Comparison of ENCODE assay signal across 19 cellular contexts in the genomic region with DNA sequence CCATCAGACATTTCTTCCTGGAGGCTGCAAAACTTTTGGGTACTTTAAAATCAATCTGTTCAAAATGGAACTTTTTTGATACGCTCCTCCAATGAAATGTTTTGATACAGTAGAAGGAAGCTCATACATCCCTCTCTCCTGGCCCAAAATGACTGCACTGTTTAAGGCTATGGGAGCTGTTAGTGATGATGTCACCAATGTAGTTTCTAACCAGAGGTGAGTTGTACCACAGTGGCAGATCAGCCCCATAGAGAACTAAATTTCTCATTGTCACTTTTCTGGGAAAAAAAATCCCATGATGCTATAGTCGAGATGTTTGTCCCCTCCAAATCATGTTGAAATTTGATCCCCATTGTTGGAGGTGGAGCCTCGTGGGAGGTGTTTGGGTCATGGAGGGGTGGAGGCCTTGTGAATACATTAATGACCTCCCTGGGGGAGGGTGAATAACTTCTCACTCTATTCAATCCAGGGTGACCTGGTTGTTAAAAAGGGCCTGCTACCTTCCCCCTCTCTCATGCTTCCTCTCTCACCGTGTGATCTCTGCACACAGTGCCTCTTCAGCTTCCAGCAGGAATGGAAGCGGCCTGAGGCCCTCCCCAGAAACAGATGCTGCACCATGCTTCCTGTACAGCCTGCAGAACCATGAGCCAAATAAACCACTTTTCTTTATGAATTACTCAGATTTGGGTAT.
DNase-seq lines count a peak whose midpoint lies in the region; ATAC-seq and TF ChIP-seq lines count a peak whose summit lies in the region.
"Had no signal": no experiment of that assay in that cellular context is flagged by ENCODE, and none has a peak within 500 bp of the region (broad histone marks: within the 10 kb centered on the region; RNA-seq: fewer than 3 reads in every experiment).

No MANE protein-coding gene starts in this region.

- TF ChIP-seq EP300 in esophagus muscularis mucosa (IDR thresholded peaks at IDR 0.05): no peak

- H3K4me1 ChIP-seq in esophagus muscularis mucosa: peaks cover 0 to 14% (median 12%) of the 10 kb centered on the region in 4 donors
- H3K4me1 ChIP-seq: BLaER1, Caco-2, HAP-1 had no signal

- WGBS in esophagus muscularis mucosa: 73% methylated on average over 5 of the region's 5 CpGs

- no peak overlapping the region for H3K27ac Mint-ChIP-seq in activated CD8-positive, alpha-beta memory T cell treated with anti-CD3 and anti-CD28 coated beads, Interleukin-2, amount 10 ng/mL, durations not matched to agents 7 days and 5 days
- 0 out of 2 replicates have a peak overlapping the region, but pooled peaks have one; percentile 14 for H3K27ac Mint-ChIP-seq in WTC11
- H3K27ac Mint-ChIP-seq: HFFc6 had no signal

- TF ChIP-seq POLR2A in esophagus muscularis mucosa (IDR thresholded peaks at IDR 0.05; ENCODE audit: low read depth): no peak

- no peak for TF ChIP-seq CTCF in WTC11 (IDR thresholded peaks at IDR 0.05)
- no peak for TF ChIP-seq CTCF in esophagus muscularis mucosa (IDR thresholded peaks at IDR 0.05)

- H3K27me3 Mint-ChIP-seq in activated CD8-positive, alpha-beta memory T cell treated with anti-CD3 and anti-CD28 coated beads, Interleukin-2, amount 10 ng/mL, durations not matched to agents 7 days and 5 days: no peaks in the 10 kb centered on the region
- no peaks in the 10 kb centered on the region; the same call in 1 of the 2 replicates for H3K27me3 Mint-ChIP-seq in WTC11 (ENCODE audit: low read depth)
- H3K27me3 Mint-ChIP-seq: CD8-positive, alpha-beta memory T cell had no signal

- no peaks in the 10 kb centered on the region for H3K36me3 Mint-ChIP-seq in activated CD8-positive, alpha-beta memory T cell treated with anti-CD3 and anti-CD28 coated beads, Interleukin-2, amount 10 ng/mL, durations not matched to agents 7 days and 5 days
- H3K36me3 Mint-ChIP-seq in WTC11: no peaks in the 10 kb centered on the region; the same call in 1 of the 2 replicates

- H3K27ac ChIP-seq in esophagus muscularis mucosa (replicated peaks in 1 of 4): no peak overlapping the region
- H3K27ac ChIP-seq: BLaER1, HL-60 had no signal

- H3K4me3 ChIP-seq in esophagus muscularis mucosa: no peak overlapping the region
- H3K4me3 ChIP-seq: BLaER1, HAP-1 had no signal

- H3K36me3 ChIP-seq in esophagus muscularis mucosa: no peaks in the 10 kb centered on the region
- H3K36me3 ChIP-seq: BLaER1, HAP-1 had no signal

- intact Hi-C loops in esophagus muscularis mucosa (cut with DNase I): no loop called here
- intact Hi-C loops in sciatic nerve (cut with DNase I): no loop called here

- CTCF ChIA-PET in activated CD8-positive, alpha-beta memory T cell treated with anti-CD3 and anti-CD28 coated beads, Interleukin-2, amount 10 ng/mL, durations not matched to agents 7 days and 5 days (lab: Charles Lee): no interaction called here
- CTCF ChIA-PET in WTC11 (lab: Charles Lee): no interaction called here

- peaks cover 0 to 2% (median under 1%) of the 10 kb centered on the region in 4 donors for H3K9me3 ChIP-seq in esophagus muscularis mucosa
- H3K9me3 ChIP-seq: BLaER1, Caco-2, HAP-1 had no signal

- no peaks in the 10 kb centered on the region for H3K9me3 Mint-ChIP-seq in activated CD8-positive, alpha-beta memory T cell treated with anti-CD3 and anti-CD28 coated beads, Interleukin-2, amount 10 ng/mL, durations not matched to agents 7 days and 5 days (ENCODE audit: low read depth)
- peaks cover 32% of the 10 kb centered on the region for H3K9me3 Mint-ChIP-seq in WTC11
- H3K9me3 Mint-ChIP-seq: HFFc6 had no signal

- POLR2A ChIA-PET in WTC11 (lab: Charles Lee): no interaction called here

- DNase-seq in activated CD8-positive, alpha-beta memory T cell treated with anti-CD3 and anti-CD28 coated beads, Interleukin-2, amount 10 ng/mL, durations not matched to agents 7 days and 5 days: peak; percentile 8
- DNase-seq in activated CD8-positive, alpha-beta memory T cell treated with anti-CD3 and anti-CD28 coated beads, Interleukin-2, amount 50 U/mL, for 4 hours: no peak
- DNase-seq in WTC11 (ENCODE audit: low spot score) (no peak), esophagus muscularis mucosa (ENCODE audit: extremely low spot score) (peak; percentile 74), sciatic nerve (ENCODE audit: low spot score) (no peak), DMS114 treated with DMSO at 0.1 percent for 48 hours (lab: John Stamatoyannopoulos, UW; ENCODE audit: unreplicated experiment) (no peak)
- DNase-seq: 8988T; AML-193; Caco-2; CD8-positive, alpha-beta memory T cell; DMS53; GF-D8; GOT3 had no signal

- no peaks in the 10 kb centered on the region for H3K27me3 ChIP-seq in esophagus muscularis mucosa
- H3K27me3 ChIP-seq: BLaER1 had no signal

- no peak for ATAC-seq in activated CD8-positive, alpha-beta memory T cell treated with anti-CD3 and anti-CD28 coated beads, Interleukin-2, amount 10 ng/mL, durations not matched to agents 7 days and 5 days
- ATAC-seq in WTC11 (peak; percentile 39; the same call in 1 of the 2 replicates), sciatic nerve (peak; percentile 10), GM18517 (IDR thresholded peaks at IDR 0.05; ENCODE audit: unreplicated experiment) (no peak), GM21381 (IDR thresholded peaks at IDR 0.05; ENCODE audit: unreplicated experiment) (no peak)

- H3K4me1 Mint-ChIP-seq in activated CD8-positive, alpha-beta memory T cell treated with anti-CD3 and anti-CD28 coated beads, Interleukin-2, amount 10 ng/mL, durations not matched to agents 7 days and 5 days: no peaks in the 10 kb centered on the region
- peaks cover 16% of the 10 kb centered on the region for H3K4me1 Mint-ChIP-seq in WTC11

- no peak overlapping the region for H3K4me3 Mint-ChIP-seq in activated CD8-positive, alpha-beta memory T cell treated with anti-CD3 and anti-CD28 coated beads, Interleukin-2, amount 10 ng/mL, durations not matched to agents 7 days and 5 days
- H3K4me3 Mint-ChIP-seq in WTC11: no peak overlapping the region
- H3K4me3 Mint-ChIP-seq: CD8-positive, alpha-beta memory T cell; HFFc6 had no signal

TF ChIP-seq in WTC11, 78 proteins besides CTCF, POLR2A, EP300 and RAD21 (continues in another document):
- TF ChIP-seq NFYB (CRISPR knock-in tag; conservative IDR thresholded peaks at IDR 0.05; ENCODE audit: low read depth): no peak
- TF ChIP-seq ZMAT4 (CRISPR knock-in tag; IDR thresholded peaks at IDR 0.05): no peak
- TF ChIP-seq E2F4 (CRISPR knock-in tag; IDR thresholded peaks at IDR 0.05; ENCODE audit: borderline replicate concordance, low read depth): no peak
- no peak for TF ChIP-seq JUN (CRISPR knock-in tag; IDR thresholded peaks at IDR 0.05)
- no peak for TF ChIP-seq FOXP4 (CRISPR knock-in tag; IDR thresholded peaks at IDR 0.05)
- TF ChIP-seq ZNF396 (CRISPR knock-in tag; IDR thresholded peaks at IDR 0.05; ENCODE audit: borderline replicate concordance): no peak
- TF ChIP-seq SMAD3 (CRISPR knock-in tag; IDR thresholded peaks at IDR 0.05; ENCODE audit: borderline replicate concordance): no peak
- TF ChIP-seq, protein P1, sequence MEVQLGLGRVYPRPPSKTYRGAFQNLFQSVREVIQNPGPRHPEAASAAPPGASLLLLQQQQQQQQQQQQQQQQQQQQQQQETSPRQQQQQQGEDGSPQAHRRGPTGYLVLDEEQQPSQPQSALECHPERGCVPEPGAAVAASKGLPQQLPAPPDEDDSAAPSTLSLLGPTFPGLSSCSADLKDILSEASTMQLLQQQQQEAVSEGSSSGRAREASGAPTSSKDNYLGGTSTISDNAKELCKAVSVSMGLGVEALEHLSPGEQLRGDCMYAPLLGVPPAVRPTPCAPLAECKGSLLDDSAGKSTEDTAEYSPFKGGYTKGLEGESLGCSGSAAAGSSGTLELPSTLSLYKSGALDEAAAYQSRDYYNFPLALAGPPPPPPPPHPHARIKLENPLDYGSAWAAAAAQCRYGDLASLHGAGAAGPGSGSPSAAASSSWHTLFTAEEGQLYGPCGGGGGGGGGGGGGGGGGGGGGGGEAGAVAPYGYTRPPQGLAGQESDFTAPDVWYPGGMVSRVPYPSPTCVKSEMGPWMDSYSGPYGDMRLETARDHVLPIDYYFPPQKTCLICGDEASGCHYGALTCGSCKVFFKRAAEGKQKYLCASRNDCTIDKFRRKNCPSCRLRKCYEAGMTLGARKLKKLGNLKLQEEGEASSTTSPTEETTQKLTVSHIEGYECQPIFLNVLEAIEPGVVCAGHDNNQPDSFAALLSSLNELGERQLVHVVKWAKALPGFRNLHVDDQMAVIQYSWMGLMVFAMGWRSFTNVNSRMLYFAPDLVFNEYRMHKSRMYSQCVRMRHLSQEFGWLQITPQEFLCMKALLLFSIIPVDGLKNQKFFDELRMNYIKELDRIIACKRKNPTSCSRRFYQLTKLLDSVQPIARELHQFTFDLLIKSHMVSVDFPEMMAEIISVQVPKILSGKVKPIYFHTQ (CRISPR knock-in tag; IDR thresholded peaks at IDR 0.05): no peak

Comparison
In these comparisons a context has a peak if more than half of its experiments do, and no peak if none do; other contexts are left out.
1. DNase-seq: peak in activated CD8-positive, alpha-beta memory T cell treated with anti-CD3 and anti-CD28 coated beads, Interleukin-2, amount 10 ng/mL, durations not matched to agents 7 days and 5 days (single experiment) and esophagus muscularis mucosa (single experiment); none in activated CD8-positive, alpha-beta memory T cell treated with anti-CD3 and anti-CD28 coated beads, Interleukin-2, amount 50 U/mL, for 4 hours (single experiment), WTC11 (single experiment), sciatic nerve (single experiment) and DMS114 treated with DMSO at 0.1 percent for 48 hours (single experiment).
2. ATAC-seq: peak in WTC11 (single experiment) and sciatic nerve (single experiment); none in activated CD8-positive, alpha-beta memory T cell treated with anti-CD3 and anti-CD28 coated beads, Interleukin-2, amount 10 ng/mL, durations not matched to agents 7 days and 5 days (single experiment), GM18517 (single experiment) and GM21381 (single experiment).